Comparison of ENCODE assay signal across 12 cellular contexts in the genomic region with DNA sequence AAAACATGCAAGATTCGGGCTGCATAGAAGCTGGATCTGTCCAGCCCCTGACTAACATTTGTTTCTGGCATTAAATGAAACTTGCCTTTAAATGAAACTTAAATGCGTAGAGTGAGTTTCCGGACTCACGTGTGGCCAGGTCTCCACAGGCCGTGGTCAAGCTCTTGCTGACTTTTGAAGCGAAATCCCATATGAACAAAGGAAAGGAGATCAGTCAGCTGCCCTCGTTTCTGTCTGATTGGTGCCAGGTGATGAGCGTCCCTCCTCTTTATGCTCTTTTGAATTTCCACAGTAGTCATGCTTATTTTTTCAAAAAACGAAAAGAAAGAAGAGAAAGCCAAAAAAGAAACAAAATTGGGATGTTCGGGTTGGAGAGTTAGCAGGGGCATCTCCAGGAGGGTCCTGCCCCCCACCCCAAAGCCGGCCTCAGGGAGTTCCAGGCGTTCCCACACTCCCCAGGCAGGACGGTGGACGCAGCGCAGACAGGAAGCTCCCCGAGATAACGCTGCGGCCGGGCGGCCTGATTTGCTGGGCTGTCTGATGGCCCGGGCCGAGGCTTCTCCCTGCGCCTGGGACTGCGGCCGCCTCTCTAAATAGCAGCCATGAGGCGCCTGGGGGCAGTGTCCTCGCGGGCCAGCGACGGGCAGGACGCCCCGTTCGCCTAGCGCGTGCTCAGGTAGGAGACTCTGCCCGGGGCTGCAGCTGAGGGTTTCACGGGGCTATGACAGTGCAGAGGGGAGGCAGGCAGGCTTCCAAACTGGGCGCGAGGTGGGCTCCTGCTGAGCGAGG. TPM values are rescaled to one million over a fixed set of nuclear protein-coding genes. Genes with fewer than 3 reads are reported as not detected.
DNase-seq lines count a peak whose midpoint lies in the region; ATAC-seq and TF ChIP-seq lines count a peak whose summit lies in the region.
"Had no signal": no experiment of that assay in that cellular context is flagged by ENCODE, and none has a peak within 500 bp of the region (broad histone marks: within the 10 kb centered on the region; RNA-seq: fewer than 3 reads in every experiment).

A gene (plus strand): TSS at position 620 of the 789 bp plus-strand sequence. CDS start 9,229 bp downstream, outside the sequence.

- H3K9me3 ChIP-seq in mucosa of stomach (ENCODE audit: control insufficient read depth, low read length): no peaks in the 10 kb centered on the region
- no peaks in the 10 kb centered on the region for H3K9me3 ChIP-seq in aorta (ENCODE audit: control insufficient read depth, low read length)

- TF ChIP-seq CTCF in fibroblast of the aortic adventitia (IDR thresholded peaks at IDR 0.05; ENCODE audit: insufficient read depth, low read length): peak; percentile 16

- H3K4me1 Mint-ChIP-seq in activated naive CD8-positive, alpha-beta T cell treated with anti-CD3 and anti-CD28 coated beads, Interleukin-2, amount 50 U/mL, for 24 hours: peaks cover 25% of the 10 kb centered on the region
- H3K4me1 Mint-ChIP-seq in activated naive CD8-positive, alpha-beta T cell treated with anti-CD3 and anti-CD28 coated beads for 36 hours: peaks cover 22% of the 10 kb centered on the region
- peaks cover 29% of the 10 kb centered on the region for H3K4me1 Mint-ChIP-seq in stimulated activated memory B cell treated with anti-CD40 and anti-IgM and Interleukin-4, amounts not matched to agents 10 μg/mL and 1 μg/mL and 100 μg/mL, for 72 hours

- WGBS in aorta, 2 donors: 28 to 36% methylated on average over 40 of the region's 40 CpGs

- H3K27ac ChIP-seq in aorta (ENCODE audit: low read depth in 1 of 2, low read length in 2 of 2): no peak within 1 kb of the TSS

- H3K4me1 ChIP-seq in mucosa of stomach (ENCODE audit: control insufficient read depth, insufficient read depth, low read length) (no peaks in the 10 kb centered on the region), aorta (ENCODE audit: control insufficient read depth in 1 of 2, insufficient read depth in 2 of 2, low read length in 2 of 2) (no peaks in the 10 kb centered on the region)

- H3K36me3 Mint-ChIP-seq in activated naive CD8-positive, alpha-beta T cell treated with anti-CD3 and anti-CD28 coated beads, Interleukin-2, amount 50 U/mL, for 24 hours (ENCODE audit: low read depth): peaks cover 15% of the 10 kb centered on the region
- H3K36me3 Mint-ChIP-seq in activated naive CD8-positive, alpha-beta T cell treated with anti-CD3 and anti-CD28 coated beads for 36 hours: no peaks in the 10 kb centered on the region
- H3K36me3 Mint-ChIP-seq in stimulated activated memory B cell treated with anti-CD40 and anti-IgM and Interleukin-4, amounts not matched to agents 10 μg/mL and 1 μg/mL and 100 μg/mL, for 72 hours: peaks cover 22% of the 10 kb centered on the region

- DNase-seq in activated naive CD8-positive, alpha-beta T cell treated with anti-CD3 and anti-CD28 coated beads, Interleukin-2, amount 50 U/mL, for 24 hours: no peak
- DNase-seq in activated naive CD8-positive, alpha-beta T cell treated with anti-CD3 and anti-CD28 coated beads for 36 hours: no peak
- DNase-seq in fibroblast of the aortic adventitia (ENCODE audit: low read depth) (no peak), aorta (peak in 1 of 2 donors; percentile 79), left colon (no peak)
- DNase-seq: activated T-cell treated with anti-CD3 and anti-CD28 coated beads, Interleukin-2, amount 50 U/mL, for 1 hour; NCI-H524; stimulated activated CD4-positive, alpha-beta T cell treated with anti-CD3 and anti-CD28 coated beads, Interleukin-4, amount 100 ng/mL, for 24 hours had no signal

- H3K36me3 ChIP-seq in mucosa of stomach (ENCODE audit: control insufficient read depth, insufficient read depth, low read length): no peaks in the 10 kb centered on the region
- H3K36me3 ChIP-seq in aorta (ENCODE audit: control insufficient read depth in 1 of 2, insufficient read depth in 2 of 2, low read length in 1 of 2): no peaks in the 10 kb centered on the region

- H3K9me3 Mint-ChIP-seq in activated naive CD8-positive, alpha-beta T cell treated with anti-CD3 and anti-CD28 coated beads, Interleukin-2, amount 50 U/mL, for 24 hours: no peaks in the 10 kb centered on the region
- no peaks in the 10 kb centered on the region for H3K9me3 Mint-ChIP-seq in activated naive CD8-positive, alpha-beta T cell treated with anti-CD3 and anti-CD28 coated beads for 36 hours
- H3K9me3 Mint-ChIP-seq in stimulated activated memory B cell treated with anti-CD40 and anti-IgM and Interleukin-4, amounts not matched to agents 10 μg/mL and 1 μg/mL and 100 μg/mL, for 72 hours: no peaks in the 10 kb centered on the region
- H3K9me3 Mint-ChIP-seq: T-cell had no signal

- intact Hi-C loops in aorta (cut with DNase I): no loop called here
- intact Hi-C loops in left colon (cut with DNase I, micrococcal nuclease): no loop called here

- H3K27me3 ChIP-seq in mucosa of stomach (ENCODE audit: control insufficient read depth, insufficient read depth, low read length): no peaks in the 10 kb centered on the region
- no peaks in the 10 kb centered on the region for H3K27me3 ChIP-seq in aorta (ENCODE audit: control insufficient read depth in 1 of 2, insufficient read depth in 2 of 2, low read length in 1 of 2)

- no peak for ATAC-seq in activated naive CD8-positive, alpha-beta T cell treated with anti-CD3 and anti-CD28 coated beads, Interleukin-2, amount 50 U/mL, for 24 hours
- ATAC-seq in aorta (ENCODE audit: low FRiP score) (peak; percentile 78), HG03342 (IDR thresholded peaks at IDR 0.05; ENCODE audit: unreplicated experiment) (no peak), left colon (no peak)
- no peak for ATAC-seq in stimulated activated memory B cell treated with anti-CD40 and anti-IgM and Interleukin-4, amounts not matched to agents 10 μg/mL and 1 μg/mL and 100 μg/mL, for 72 hours
- ATAC-seq: T-cell had no signal

- no peak within 1 kb of the TSS for H3K4me3 Mint-ChIP-seq in activated naive CD8-positive, alpha-beta T cell treated with anti-CD3 and anti-CD28 coated beads, Interleukin-2, amount 50 U/mL, for 24 hours
- H3K4me3 Mint-ChIP-seq in activated naive CD8-positive, alpha-beta T cell treated with anti-CD3 and anti-CD28 coated beads for 36 hours: no peak within 1 kb of the TSS
- H3K4me3 Mint-ChIP-seq in stimulated activated memory B cell treated with anti-CD40 and anti-IgM and Interleukin-4, amounts not matched to agents 10 μg/mL and 1 μg/mL and 100 μg/mL, for 72 hours: no peak within 1 kb of the TSS
- H3K4me3 Mint-ChIP-seq: T-cell had no signal

- peak within 1 kb of the TSS; percentile 38 for H3K27ac Mint-ChIP-seq in activated naive CD8-positive, alpha-beta T cell treated with anti-CD3 and anti-CD28 coated beads, Interleukin-2, amount 50 U/mL, for 24 hours
- no peak within 1 kb of the TSS for H3K27ac Mint-ChIP-seq in activated naive CD8-positive, alpha-beta T cell treated with anti-CD3 and anti-CD28 coated beads for 36 hours
- H3K27ac Mint-ChIP-seq in stimulated activated memory B cell treated with anti-CD40 and anti-IgM and Interleukin-4, amounts not matched to agents 10 μg/mL and 1 μg/mL and 100 μg/mL, for 72 hours: no peak within 1 kb of the TSS
- H3K27ac Mint-ChIP-seq: T-cell had no signal

- no peaks in the 10 kb centered on the region for H3K27me3 Mint-ChIP-seq in activated naive CD8-positive, alpha-beta T cell treated with anti-CD3 and anti-CD28 coated beads, Interleukin-2, amount 50 U/mL, for 24 hours
- H3K27me3 Mint-ChIP-seq in activated naive CD8-positive, alpha-beta T cell treated with anti-CD3 and anti-CD28 coated beads for 36 hours: peaks cover 6% of the 10 kb centered on the region
- H3K27me3 Mint-ChIP-seq in stimulated activated memory B cell treated with anti-CD40 and anti-IgM and Interleukin-4, amounts not matched to agents 10 μg/mL and 1 μg/mL and 100 μg/mL, for 72 hours: peaks cover 10% of the 10 kb centered on the region

- peak within 1 kb of the TSS; percentile 22 for H3K4me3 ChIP-seq in fibroblast of the aortic adventitia (ENCODE audit: low read depth, low read length)
- no peak within 1 kb of the TSS for H3K4me3 ChIP-seq in mucosa of stomach (ENCODE audit: low read length)
- H3K4me3 ChIP-seq in aorta (ENCODE audit: low read length in 2 of 2): no peak within 1 kb of the TSS

- peak within 1 kb of the TSS; percentile 8 for H3K9ac ChIP-seq in mucosa of stomach (ENCODE audit: low read length)

RNA-seq across cellular contexts. Expression of the gene that starts here (rescaled TPM):
- total RNA-seq in activated naive CD8-positive, alpha-beta T cell treated with anti-CD3 and anti-CD28 coated beads for 36 hours: under 1 TPM; 0.52 to 0.86 TPM
- total RNA-seq in fibroblast of the aortic adventitia (ENCODE audit: low replicate concordance) (0.09 and 0.65 TPM in 2 replicates), aorta (1 to 10 TPM; 1.4 to 1.7 TPM), left colon (1 to 10 TPM in 1 of 2 donors, under 1 TPM in 1; 0.85 to 1.2 TPM)
- 10 to 100 TPM; 31.3 to 33.2 TPM for polyA plus RNA-seq in aorta
